Comparison of ENCODE assay signal across 30 cellular contexts in genomic region chr7:66609176-66609575, GRCh38.
"Had no signal": no experiment of that assay in that cellular context is flagged by ENCODE, and none has a peak within 500 bp of the region (broad histone marks: within the 10 kb centered on the region; RNA-seq: fewer than 3 reads in every experiment).

No MANE protein-coding gene starts in this region.

- H3K4me1 ChIP-seq: foreskin keratinocyte, psoas muscle, testis had no signal

- H3K9me3 ChIP-seq: ovary, psoas muscle, testis had no signal

- H3K4me3 Mint-ChIP-seq: activated CD4-positive, alpha-beta T cell treated with anti-CD3 and anti-CD28 coated beads, Interleukin-2, amount 10 ng/mL, durations not matched to agents 24 days and 14 days; activated CD8-positive, alpha-beta T cell treated with anti-CD3 and anti-CD28 coated beads, Interleukin-2, amount 10 ng/mL, durations not matched to agents 7 days and 5 days; activated naive CD8-positive, alpha-beta T cell treated with anti-CD3 and anti-CD28 coated beads, Interleukin-2, amount 10 ng/mL, durations not matched to agents 7 days and 5 days; activated T-cell treated with anti-CD3 and anti-CD28 coated beads, Interleukin-2, amount 50 U/mL, for 24 hours; brain; endodermal cell; naive thymus-derived CD8-positive, alpha-beta T cell; stimulated activated naive CD8-positive, alpha-beta T cell treated with anti-CD3 and anti-CD28 coated beads, Interleukin-15, amount 100 ng/mL, for 72 hours had no signal

- H3K36me3 Mint-ChIP-seq: activated naive CD8-positive, alpha-beta T cell treated with anti-CD3 and anti-CD28 coated beads, Interleukin-2, amount 10 ng/mL, durations not matched to agents 7 days and 5 days; brain; naive thymus-derived CD8-positive, alpha-beta T cell had no signal

- FAIRE-seq: colon, islet of Langerhans, small intestine had no signal

- H3K4me3 ChIP-seq: dorsolateral prefrontal cortex, ovary, psoas muscle, testis had no signal

- H3K36me3 ChIP-seq: ovary had no signal

- DNase-seq: activated CD4-positive, alpha-beta T cell treated with anti-CD3 and anti-CD28 coated beads, Interleukin-2, amount 10 ng/mL, durations not matched to agents 24 days and 14 days; activated CD4-positive, CD25-positive, alpha-beta regulatory T cell; activated CD8-positive, alpha-beta T cell treated with anti-CD3 and anti-CD28 coated beads, Interleukin-2, amount 10 ng/mL, durations not matched to agents 7 days and 5 days; activated naive CD4-positive, alpha-beta T cell treated with Interleukin-2 at 50 U/mL for 16 hours; activated naive CD8-positive, alpha-beta T cell treated with anti-CD3 and anti-CD28 coated beads, Interleukin-2, amount 10 ng/mL, durations not matched to agents 7 days and 5 days; activated T-cell treated with anti-CD3 and anti-CD28 coated beads, Interleukin-2, amount 50 U/mL, for 24 hours; anterior cingulate cortex; caudate nucleus; dorsolateral prefrontal cortex; endodermal cell; foreskin keratinocyte; glutamatergic neuron; hippocampal formation; left colon; naive thymus-derived CD8-positive, alpha-beta T cell; ovary; psoas muscle; right cardiac atrium; small intestine; stimulated activated CD4-positive, alpha-beta T cell treated with anti-CD3 and anti-CD28 coated beads, Interleukin-15, amount 100 ng/mL, for 24 hours; stimulated activated CD4-positive, alpha-beta T cell treated with anti-CD3 and anti-CD28 coated beads, Interleukin-2, amount 100 ng/mL, for 48 hours; stimulated activated naive CD8-positive, alpha-beta T cell treated with anti-CD3 and anti-CD28 coated beads, Interleukin-15, amount 100 ng/mL, for 72 hours; T-helper 1 cell; T-helper 9 cell; testis had no signal

- H3K9me3 Mint-ChIP-seq: activated CD4-positive, alpha-beta T cell treated with anti-CD3 and anti-CD28 coated beads, Interleukin-2, amount 10 ng/mL, durations not matched to agents 24 days and 14 days; activated naive CD8-positive, alpha-beta T cell treated with anti-CD3 and anti-CD28 coated beads, Interleukin-2, amount 10 ng/mL, durations not matched to agents 7 days and 5 days; activated T-cell treated with anti-CD3 and anti-CD28 coated beads, Interleukin-2, amount 50 U/mL, for 24 hours; activated T-helper 2 cell treated with anti-CD3 and anti-CD28 coated beads, Interferon-gamma antibody, Interleukin-2, Interleukin-4, amounts not matched to agents 10 μg/mL and 5 μg/mL and 100 μg/mL, durations not matched to agents 14 hours and 24 hours and 36 hours; naive thymus-derived CD8-positive, alpha-beta T cell; stimulated activated naive CD8-positive, alpha-beta T cell treated with anti-CD3 and anti-CD28 coated beads, Interleukin-15, amount 100 ng/mL, for 72 hours had no signal

- ATAC-seq: activated CD8-positive, alpha-beta T cell treated with anti-CD3 and anti-CD28 coated beads, Interleukin-2, amount 10 ng/mL, durations not matched to agents 7 days and 5 days; foreskin keratinocyte; left colon; naive thymus-derived CD8-positive, alpha-beta T cell; psoas muscle; right cardiac atrium; stimulated activated naive CD8-positive, alpha-beta T cell treated with anti-CD3 and anti-CD28 coated beads, Interleukin-15, amount 100 ng/mL, for 72 hours had no signal

- H3K27me3 ChIP-seq: dorsolateral prefrontal cortex, foreskin keratinocyte, ovary, testis had no signal

- H3K27me3 Mint-ChIP-seq: activated T-cell treated with anti-CD3 and anti-CD28 coated beads, Interleukin-2, amount 50 U/mL, for 24 hours; stimulated activated naive CD8-positive, alpha-beta T cell treated with anti-CD3 and anti-CD28 coated beads, Interleukin-15, amount 100 ng/mL, for 72 hours had no signal

- H3K4me1 Mint-ChIP-seq: activated CD4-positive, alpha-beta T cell treated with anti-CD3 and anti-CD28 coated beads, Interleukin-2, amount 10 ng/mL, durations not matched to agents 24 days and 14 days; activated naive CD8-positive, alpha-beta T cell treated with anti-CD3 and anti-CD28 coated beads, Interleukin-2, amount 10 ng/mL, durations not matched to agents 7 days and 5 days; brain; endodermal cell; naive thymus-derived CD8-positive, alpha-beta T cell; stimulated activated naive CD8-positive, alpha-beta T cell treated with anti-CD3 and anti-CD28 coated beads, Interleukin-15, amount 100 ng/mL, for 72 hours had no signal

- H3K27ac ChIP-seq: dorsolateral prefrontal cortex, epithelial cell of prostate, foreskin keratinocyte, ovary, psoas muscle, testis had no signal

- H3K27ac Mint-ChIP-seq: activated CD4-positive, alpha-beta T cell treated with anti-CD3 and anti-CD28 coated beads, Interleukin-2, amount 10 ng/mL, durations not matched to agents 24 days and 14 days; activated CD8-positive, alpha-beta T cell treated with anti-CD3 and anti-CD28 coated beads, Interleukin-2, amount 10 ng/mL, durations not matched to agents 7 days and 5 days; activated naive CD8-positive, alpha-beta T cell treated with anti-CD3 and anti-CD28 coated beads, Interleukin-2, amount 10 ng/mL, durations not matched to agents 7 days and 5 days; activated T-cell treated with anti-CD3 and anti-CD28 coated beads, Interleukin-2, amount 50 U/mL, for 24 hours; activated T-helper 2 cell treated with anti-CD3 and anti-CD28 coated beads, Interferon-gamma antibody, Interleukin-2, Interleukin-4, amounts not matched to agents 10 μg/mL and 5 μg/mL and 100 μg/mL, durations not matched to agents 14 hours and 24 hours and 36 hours; brain; endodermal cell; naive thymus-derived CD8-positive, alpha-beta T cell; stimulated activated naive CD8-positive, alpha-beta T cell treated with anti-CD3 and anti-CD28 coated beads, Interleukin-15, amount 100 ng/mL, for 72 hours had no signal
